In the genomic region with DNA sequence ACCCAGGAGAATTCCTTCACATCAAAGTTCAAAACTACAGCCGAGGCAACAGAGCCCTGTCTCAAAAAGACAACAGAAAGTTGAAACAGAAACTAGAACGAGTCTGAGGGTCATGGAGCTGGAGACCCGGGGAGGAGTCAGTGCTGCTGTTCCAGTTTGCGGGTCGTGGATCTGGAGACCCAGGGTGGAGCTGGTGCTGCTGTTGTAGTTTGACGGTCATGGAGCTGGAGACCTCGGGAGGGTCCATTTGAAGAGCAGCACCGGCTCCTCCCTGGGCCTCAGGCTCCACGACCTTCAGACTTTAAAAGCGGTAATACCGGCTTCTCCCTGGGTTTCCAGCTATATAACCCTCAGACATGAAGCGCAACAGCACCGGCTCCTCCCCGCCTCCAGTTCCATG, we compare ENCODE assay signal across 19 cellular contexts. TPM values are rescaled to one million over a fixed set of nuclear protein-coding genes. Genes with fewer than 3 reads are reported as not detected.
DNase-seq lines count a peak whose midpoint lies in the region; ATAC-seq and TF ChIP-seq lines count a peak whose summit lies in the region.
"Had no signal": no experiment of that assay in that cellular context is flagged by ENCODE, and none has a peak within 500 bp of the region (broad histone marks: within the 10 kb centered on the region; RNA-seq: fewer than 3 reads in every experiment).

No MANE protein-coding gene starts in this region.

- CTCF ChIA-PET in Caco-2 (lab: Charles Lee): interaction anchor here (0.5 to 1.4 kb wide), 6 partner anchors 11 to 269 kb away, joined by 3 to 5 read pairs (median 3); no protein-coding TSS in a partner anchor

- no peak for TF ChIP-seq POLR2A in upper lobe of left lung (IDR thresholded peaks at IDR 0.05)

- H3K4me3 ChIP-seq in Caco-2 (ENCODE audit: low read depth, low read length): no peak overlapping the region
- H3K4me3 ChIP-seq in MM.1S (ENCODE audit: low read length): peak overlapping the region; percentile 53
- H3K4me3 ChIP-seq in neural progenitor cell: no peak overlapping the region
- H3K4me3 ChIP-seq in upper lobe of left lung: no peak overlapping the region
- H3K4me3 ChIP-seq: A549, SJCRH30 had no signal

- H3K27me3 ChIP-seq in Caco-2 (replicated peaks; ENCODE audit: control insufficient read depth, insufficient read depth, low read length): no peaks in the 10 kb centered on the region
- peaks cover 47% of the 10 kb centered on the region for H3K27me3 ChIP-seq in MM.1S (replicated peaks; ENCODE audit: insufficient read depth, low read length)
- peaks cover 44% of the 10 kb centered on the region for H3K27me3 ChIP-seq in neural progenitor cell
- H3K27me3 ChIP-seq in upper lobe of left lung: no peaks in the 10 kb centered on the region

- ATAC-seq in GM19467 (IDR thresholded peaks at IDR 0.05; ENCODE audit: unreplicated experiment) (no peak), upper lobe of left lung (ENCODE audit: low FRiP score in 2 of 2) (no peak), GM18861 (IDR thresholded peaks at IDR 0.05; ENCODE audit: unreplicated experiment) (no peak)
- ATAC-seq: A549 had no signal

- intact Hi-C loops in Caco-2 (cut with micrococcal nuclease; ENCODE audit: unreplicated experiment): loop anchor here (1.0 kb wide), 1 partner anchor 11 kb away; no protein-coding TSS in a partner anchor

- H3K9ac ChIP-seq in MM.1S (ENCODE audit: low read length) (no peak overlapping the region; the same call in 1 of the 2 replicates), neural progenitor cell (no peak overlapping the region)

- H3K9me2 ChIP-seq in MM.1S (replicated peaks; ENCODE audit: insufficient read depth, low read length): no peaks in the 10 kb centered on the region

- peaks cover 25% of the 10 kb centered on the region for H3K9me3 Mint-ChIP-seq in Caco-2 (ENCODE audit: unreplicated experiment)
- peaks cover 23% of the 10 kb centered on the region for H3K9me3 Mint-ChIP-seq in neural progenitor cell

- no peak for TF ChIP-seq EP300 in upper lobe of left lung (IDR thresholded peaks at IDR 0.05)

- peaks cover 24% of the 10 kb centered on the region for H3K36me3 Mint-ChIP-seq in Caco-2 (ENCODE audit: insufficient read depth, unreplicated experiment)
- H3K36me3 Mint-ChIP-seq in neural progenitor cell: no peaks in the 10 kb centered on the region

- 0 out of 2 replicates have a peak, but pooled peaks cover 4% of the 10 kb centered on the region for H3F3A ChIP-seq in MM.1S (ENCODE audit: insufficient read depth, low read length)
- no peaks in the 10 kb centered on the region for H3F3A ChIP-seq in neural progenitor cell (ENCODE audit: low read depth)

- H4K20me1 ChIP-seq in MM.1S (ENCODE audit: insufficient read depth, low read length) (no peaks in the 10 kb centered on the region), neural progenitor cell (ENCODE audit: low read depth) (no peaks in the 10 kb centered on the region)

- H3K27ac Mint-ChIP-seq in Caco-2 (ENCODE audit: unreplicated experiment): peak overlapping the region; percentile 95
- no peak overlapping the region for H3K27ac Mint-ChIP-seq in neural progenitor cell

- DNase-seq in Caco-2 (peak; percentile 65 to 78), MM.1S (peak; percentile 45), iPS-NIHi11 (ENCODE audit: low spot score) (peak; percentile 1), neural progenitor cell (ENCODE audit: low spot score) (no peak), caudate nucleus (lab: John Stamatoyannopoulos, UW) (no peak), upper lobe of left lung (no peak)
- DNase-seq: DMS153; GOT3; IMR-90; NCI-H1930; NCI-H69; NK-92 treated with Interleukin-12 subunit alpha and Interleukin-12 subunit beta, amount 100 ng/mL, for 24 hours; SJCRH30; SW 1271 had no signal

- 84 to 85% methylated on average over 7 to 14 of the region's 14 CpGs for WGBS in upper lobe of left lung, 2 donors

- H3K4me1 ChIP-seq in Caco-2 (peaks cover 44% of the 10 kb centered on the region), MM.1S (ENCODE audit: low read length) (peaks cover 11% of the 10 kb centered on the region), neural progenitor cell (no peaks in the 10 kb centered on the region), upper lobe of left lung (no peaks in the 10 kb centered on the region)
- H3K4me1 ChIP-seq: SJCRH30 had no signal

- H3K9me3 ChIP-seq in Caco-2 (peaks cover 7% of the 10 kb centered on the region; the same call in 1 of the 2 replicates), MM.1S (replicated peaks; ENCODE audit: insufficient read depth, low read length) (no peaks in the 10 kb centered on the region), neural progenitor cell (ENCODE audit: low read depth) (no peaks in the 10 kb centered on the region), upper lobe of left lung (peaks cover 0 to 8% (median 2%) of the 10 kb centered on the region in 4 donors)

- POLR2A ChIA-PET in Caco-2 (lab: Charles Lee): interaction anchor here (0.6 to 0.9 kb wide), 2 partner anchors 49 to 89 kb away, joined by 3 read pairs; a partner anchor contains a TSS

- peak overlapping the region; percentile 65 for H3K4me3 Mint-ChIP-seq in Caco-2 (ENCODE audit: unreplicated experiment)
- peak overlapping the region; percentile 36 for H3K4me3 Mint-ChIP-seq in neural progenitor cell

- no TSS peak for BruUV-seq in Caco-2 (replicated peaks; lab: Mats Ljungman, UMichigan)

- H3K27ac ChIP-seq in MM.1S (ENCODE audit: low read length) (no peak overlapping the region), neural progenitor cell (no peak overlapping the region), caudate nucleus (ENCODE audit: low read depth, low read length) (no peak overlapping the region), upper lobe of left lung (no peak overlapping the region)
- H3K27ac ChIP-seq: A549, C4-2B, SJCRH30 had no signal

- H2AFZ ChIP-seq in MM.1S (ENCODE audit: low read length): peak overlapping the region; percentile 89
- H2AFZ ChIP-seq in neural progenitor cell (replicated peaks): no peak overlapping the region

- peak overlapping the region; percentile 82 for H3K4me2 ChIP-seq in MM.1S (ENCODE audit: low read depth, low read length)
- no peak overlapping the region for H3K4me2 ChIP-seq in neural progenitor cell
- H3K4me2 ChIP-seq: A549 had no signal

- H3K27me3 Mint-ChIP-seq in Caco-2 (ENCODE audit: insufficient read depth, unreplicated experiment) (no peaks in the 10 kb centered on the region), neural progenitor cell (ENCODE audit: insufficient read depth, low read depth) (peaks cover 30% of the 10 kb centered on the region)

- TF ChIP-seq CTCF in Caco-2 (IDR thresholded peaks at IDR 0.05; ENCODE audit: insufficient read depth in 1 of 2, low read depth in 1 of 2, low read length in 1 of 2, severe bottlenecking in 1 of 2, unreplicated experiment in 1 of 2) (no peak), MM.1S (IDR thresholded peaks at IDR 0.05; ENCODE audit: low read length) (no peak), neural progenitor cell (IDR thresholded peaks at IDR 0.05) (no peak), upper lobe of left lung (IDR thresholded peaks at IDR 0.05) (no peak)

- H3K4me1 Mint-ChIP-seq in Caco-2 (ENCODE audit: low read depth, unreplicated experiment) (peaks cover 57% of the 10 kb centered on the region), neural progenitor cell (peaks cover 11% of the 10 kb centered on the region)

- H3K79me2 ChIP-seq in MM.1S (ENCODE audit: low read length): no peaks in the 10 kb centered on the region
- no peaks in the 10 kb centered on the region for H3K79me2 ChIP-seq in neural progenitor cell (ENCODE audit: low read depth)

- H3K36me3 ChIP-seq in Caco-2 (ENCODE audit: control insufficient read depth, insufficient read depth, low read length) (peaks cover 2% of the 10 kb centered on the region), MM.1S (replicated peaks; ENCODE audit: insufficient read depth, low read length) (no peaks in the 10 kb centered on the region), neural progenitor cell (no peaks in the 10 kb centered on the region), upper lobe of left lung (no peaks in the 10 kb centered on the region)
- H3K36me3 ChIP-seq: SJCRH30 had no signal

RNA-seq across cellular contexts. Expression of a gene that starts 13.0 kb away (rescaled TPM):
- total RNA-seq in Caco-2 (2022) (not detected in 2 replicates), neural progenitor cell (ENCODE audit: low replicate concordance) (not detected in 2 replicates), upper lobe of left lung (under 1 TPM in 1 of 6 donors, not detected in 5; 0.23 TPM)
- total RNA-seq: IMR-90, LHCN-M2, SJCRH30 had no signal

RNA-seq across cellular contexts. Expression of a gene that starts 13.8 kb away (rescaled TPM):
- total RNA-seq in Caco-2 (2022) (107 and 122 TPM in 2 replicates), neural progenitor cell (ENCODE audit: low replicate concordance) (19.9 and 46.8 TPM in 2 replicates), upper lobe of left lung (100 to 1,000 TPM in 2 of 6 donors, 10 to 100 TPM in 4; 55.5 to 134 (median 80.5) TPM)

RNA-seq across cellular contexts. Expression of a gene that starts 18.8 kb away (rescaled TPM):
- 4.2 and 5.8 TPM in 2 replicates for total RNA-seq in Caco-2 (2022)
- total RNA-seq in neural progenitor cell (ENCODE audit: low replicate concordance): 0.84 and 2.1 TPM in 2 replicates
- total RNA-seq in upper lobe of left lung: 100 to 1,000 TPM in 1 of 6 donors, 10 to 100 TPM in 1, 1 to 10 TPM in 4; 1.9 to 130 (median 6.6) TPM

RNA-seq across cellular contexts. Expression of a gene that starts 19.3 kb away (rescaled TPM):
- total RNA-seq in Caco-2 (2022) (not detected in 2 replicates), neural progenitor cell (ENCODE audit: low replicate concordance) (not detected in 2 replicates), upper lobe of left lung (not detected)
- total RNA-seq: IMR-90, LHCN-M2, SJCRH30 had no signal

RNA-seq across cellular contexts. Expression of a gene that starts 29.0 kb away (rescaled TPM):
- total RNA-seq in Caco-2 (2022) (not detected in 2 replicates), neural progenitor cell (ENCODE audit: low replicate concordance) (not detected in 2 replicates), upper lobe of left lung (10 to 100 TPM in 1 of 6 donors, 1 to 10 TPM in 3, not detected in 2; 2.7 to 35.1 (median 5.5) TPM)
- total RNA-seq: IMR-90, LHCN-M2, SJCRH30 had no signal

Comparison
In these comparisons a context has a peak if more than half of its experiments do, and no peak if none do; other contexts are left out.
1. DNase-seq: peak in Caco-2 (2 of 2), MM.1S (single experiment) and iPS-NIHi11 (single experiment); none in neural progenitor cell (single experiment), caudate nucleus (0 of 61) and upper lobe of left lung (0 of 2).